Comparison of ENCODE assay signal across 20 cellular contexts in the genomic region with DNA sequence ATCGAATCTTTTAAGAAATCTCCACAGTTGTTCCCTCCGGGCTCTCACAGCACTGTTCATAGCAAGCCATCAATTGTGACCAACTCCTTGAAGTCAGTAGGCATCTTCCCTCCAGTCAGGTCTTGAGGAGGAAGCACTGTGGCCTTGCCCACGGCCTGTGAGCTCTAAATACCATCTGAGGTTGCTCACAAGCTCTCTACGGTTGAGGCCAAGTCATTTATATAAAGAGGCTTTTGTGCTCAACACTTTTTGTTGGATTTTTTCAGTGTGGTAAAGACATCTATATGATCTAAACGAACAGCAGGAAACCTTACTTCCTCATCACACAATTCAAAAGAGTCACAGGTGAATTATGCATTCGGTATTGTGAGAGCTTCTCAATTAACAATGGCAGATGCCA.
DNase-seq lines count a peak whose midpoint lies in the region; ATAC-seq and TF ChIP-seq lines count a peak whose summit lies in the region.
"Had no signal": no experiment of that assay in that cellular context is flagged by ENCODE, and none has a peak within 500 bp of the region (broad histone marks: within the 10 kb centered on the region; RNA-seq: fewer than 3 reads in every experiment).

No MANE protein-coding gene starts in this region.

- H3K4me2 ChIP-seq in mammary epithelial cell (ENCODE audit: insufficient read depth, low read depth, low read length), result no peak overlapping the region

- intact Hi-C loops in mammary epithelial cell (cut with micrococcal nuclease), result no loop called here

- no peak overlapping the region for H3K4me3 ChIP-seq in HUES48 (ENCODE audit: low read depth, low read length)
- no peak overlapping the region for H3K4me3 ChIP-seq in mammary epithelial cell (replicated peaks in 1 of 3; ENCODE audit: insufficient read depth in 1 of 3, low read depth in 2 of 3, low read length in 3 of 3)
- H3K4me3 ChIP-seq: GM23248, MG63, SJSA1 had no signal

- H3K79me2 ChIP-seq in mammary epithelial cell (ENCODE audit: insufficient read depth, low read length), result no peaks in the 10 kb centered on the region

- TF ChIP-seq CTCF in mammary epithelial cell (conservative IDR thresholded peaks at IDR 0.05 in 1 of 2, IDR thresholded peaks at IDR 0.05 in 1 of 2; ENCODE audit: extremely low read depth in 1 of 2, insufficient read depth in 1 of 2, low read depth in 1 of 2, low read length in 2 of 2) (no peak), foreskin keratinocyte (conservative IDR thresholded peaks at IDR 0.05) (no peak)

- peak overlapping the region; percentile 42 for H3K27ac ChIP-seq in HUES48 (ENCODE audit: low read depth, low read length)
- H3K27ac ChIP-seq in mammary epithelial cell (ENCODE audit: insufficient read depth, low read depth, low read length), result no peak overlapping the region
- no peak overlapping the region for H3K27ac ChIP-seq in foreskin keratinocyte
- H3K27ac ChIP-seq: GM23248, SJSA1 had no signal

- DNase-seq in COLO829 (ENCODE audit: low spot score), result peak; percentile 57
- DNase-seq in mammary epithelial cell, result peak; percentile 39
- peak; percentile 71 for DNase-seq in foreskin melanocyte
- no peak for DNase-seq in HUDEP-2 (lab: John Stamatoyannopoulos, UW; ENCODE audit: unreplicated experiment in 76 of 76)
- no peak for DNase-seq in foreskin keratinocyte
- DNase-seq in SIG-M5 treated with dmso at 0.1 percent for 504 hours (lab: John Stamatoyannopoulos, UW; ENCODE audit: unreplicated experiment), result no peak
- DNase-seq: GM23248, HCEC 1CT, KBM-7, MG63, NCI-H1105 treated with DMSO at 0.1 percent for 48 hours, NCI-H146, NCI-H1930, NCI-H2107, NCI-H446, NCI-H524 treated with DMSO at 0.1 percent for 48 hours, NCI-H774 had no signal

- in situ Hi-C loops in mammary epithelial cell (cut with MboI; ENCODE audit: low sequenced_read_pairs in 2 of 2), result no loop called here

- 56% methylated on average over 6 of the region's 6 CpGs for WGBS in mammary epithelial cell (ENCODE audit: low coverage, missing lambda C conversion rate)

- H3K27me3 ChIP-seq in HUES48 (ENCODE audit: control insufficient read depth, insufficient read depth, low read length), result no peaks in the 10 kb centered on the region
- no peaks in the 10 kb centered on the region for H3K27me3 ChIP-seq in mammary epithelial cell (ENCODE audit: insufficient read depth, low read length)
- H3K27me3 ChIP-seq in foreskin keratinocyte, result no peaks in the 10 kb centered on the region
- H3K27me3 ChIP-seq: MG63, SJSA1 had no signal

- H3K4me1 ChIP-seq in HUES48 (ENCODE audit: control insufficient read depth, insufficient read depth, low read length), result peaks cover 30% of the 10 kb centered on the region
- peaks cover 29% of the 10 kb centered on the region for H3K4me1 ChIP-seq in mammary epithelial cell (ENCODE audit: insufficient read depth, low read length)
- H3K4me1 ChIP-seq in foreskin keratinocyte, result peaks cover 17% of the 10 kb centered on the region
- H3K4me1 ChIP-seq: SJSA1 had no signal

- no peak overlapping the region for H2AFZ ChIP-seq in mammary epithelial cell (ENCODE audit: low read depth, low read length)
- H2AFZ ChIP-seq: GM23248 had no signal

- H3K9ac ChIP-seq in HUES48 (ENCODE audit: low read depth, low read length) (no peak overlapping the region), mammary epithelial cell (ENCODE audit: insufficient read depth, low read length) (no peak overlapping the region)
- H3K9ac ChIP-seq: GM23248 had no signal

- no peaks in the 10 kb centered on the region for H4K20me1 ChIP-seq in mammary epithelial cell (ENCODE audit: insufficient read depth, low read length)

- peaks cover 93% of the 10 kb centered on the region for H3K36me3 ChIP-seq in HUES48 (ENCODE audit: control insufficient read depth, insufficient read depth, low read length)
- peaks cover 5% of the 10 kb centered on the region for H3K36me3 ChIP-seq in mammary epithelial cell (ENCODE audit: insufficient read depth, low read length)

- no peaks in the 10 kb centered on the region for H3K9me3 ChIP-seq in HUES48 (ENCODE audit: control insufficient read depth, insufficient read depth, low read length)
- peaks cover 4% of the 10 kb centered on the region for H3K9me3 ChIP-seq in mammary epithelial cell (replicated peaks; ENCODE audit: insufficient read depth, low read length)
- H3K9me3 ChIP-seq: SJSA1 had no signal

- dilution Hi-C loops in mammary epithelial cell (cut with HindIII; ENCODE audit: low sequenced_read_pairs), result no loop called here

- CTCF ChIA-PET in mammary epithelial cell (lab: Charles Lee; ENCODE audit: low non-redundant PET), result no interaction called here

- ATAC-seq in foreskin keratinocyte, result no peak
- no peak for ATAC-seq in GM21528 (IDR thresholded peaks at IDR 0.05; ENCODE audit: low FRiP score, unreplicated experiment)

- BruUV-seq in mammary epithelial cell (replicated peaks; lab: Mats Ljungman, UMichigan), result no TSS peak

Comparison
In these comparisons a context has a peak if more than half of its experiments do, and no peak if none do; other contexts are left out.
1. DNase-seq: peak in COLO829 (single experiment), mammary epithelial cell (single experiment) and foreskin melanocyte (single experiment); none in HUDEP-2 (0 of 76), foreskin keratinocyte (0 of 2) and SIG-M5 treated with dmso at 0.1 percent for 504 hours (single experiment).